ENCODE assay signal across 1 cellular context in the genomic region with DNA sequence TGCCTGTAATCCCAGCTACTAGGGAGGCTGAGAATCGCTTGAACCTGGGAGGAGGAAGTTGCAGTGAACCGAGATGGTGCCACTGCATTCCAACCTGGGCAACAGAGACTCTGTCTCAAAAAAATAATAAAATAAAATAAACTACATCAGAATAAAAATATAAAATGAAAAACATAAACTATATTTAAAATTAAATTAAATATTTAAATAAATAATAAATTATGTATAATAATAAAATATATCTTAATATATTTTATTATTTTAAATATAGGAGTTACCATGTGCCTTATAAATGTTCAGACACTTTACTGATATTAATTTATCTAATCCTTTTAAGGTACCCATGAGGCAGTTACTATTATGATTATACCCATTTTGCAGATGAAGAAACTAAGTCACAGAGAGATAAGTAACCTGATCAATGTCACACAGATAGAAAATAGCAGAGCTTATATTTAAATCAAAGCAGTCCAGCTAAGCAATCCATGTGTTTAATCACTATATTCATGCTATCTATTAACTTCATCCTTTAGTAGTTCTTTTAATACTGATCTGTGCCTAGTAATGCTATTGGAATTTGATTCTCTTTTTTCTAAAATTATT.
TF ChIP-seq lines count a peak whose summit lies in the region.

No MANE protein-coding gene starts in this region.

TF ChIP-seq in HCT116, 20 proteins besides CTCF, POLR2A, EP300 and RAD21 (continued from another document):
- TF ChIP-seq ATF3 (IDR thresholded peaks at IDR 0.05): no peak
- no peak for TF ChIP-seq FOSL1 (IDR thresholded peaks at IDR 0.05; ENCODE audit: low read depth)
- TF ChIP-seq CEBPB (IDR thresholded peaks at IDR 0.05; ENCODE audit: low read depth): no peak
- TF ChIP-seq REST (IDR thresholded peaks at IDR 0.05; ENCODE audit: low read depth): no peak
- TF ChIP-seq SIN3A (IDR thresholded peaks at IDR 0.05; ENCODE audit: low read depth): no peak
- TF ChIP-seq SP1 (IDR thresholded peaks at IDR 0.05; ENCODE audit: low read depth): no peak
- TF ChIP-seq JUND (IDR thresholded peaks at IDR 0.05): no peak
